In genomic region chr12:896031-896430, GRCh38 we compare ENCODE assay signal across 17 cellular contexts.
"Had no signal": no experiment of that assay in that cellular context is flagged by ENCODE, and none has a peak within 500 bp of the region (broad histone marks: within the 10 kb centered on the region; RNA-seq: fewer than 3 reads in every experiment).

No MANE protein-coding gene starts in this region.

- H3K27me3 ChIP-seq: brain microvascular endothelial cell, colonic mucosa, foreskin keratinocyte, tibial nerve had no signal

- H3K4me3 ChIP-seq: colonic mucosa, lower lobe of right lung, tibial nerve had no signal

- H3K4me1 ChIP-seq: colonic mucosa, lower lobe of right lung, tibial nerve had no signal

- H3K9me3 ChIP-seq: colonic mucosa, lower lobe of right lung, tibial nerve had no signal

- ATAC-seq: lower lobe of right lung, natural killer cell, WTC11 had no signal

- H3K27ac ChIP-seq: brain microvascular endothelial cell, colonic mucosa, foreskin keratinocyte, lower lobe of right lung, tibial nerve had no signal

- DNase-seq: activated CD8-positive, alpha-beta memory T cell treated with anti-CD3 and anti-CD28 coated beads for 24 hours; activated CD8-positive, alpha-beta memory T cell treated with anti-CD3 and anti-CD28 coated beads, Interleukin-2, amount 50 U/mL, for 4 hours; activated effector memory CD4-positive, alpha-beta T cell treated with anti-CD3 and anti-CD28 coated beads, Interleukin-2, amount 50 U/mL, for 16 hours; activated naive CD4-positive, alpha-beta T cell treated with anti-CD3 and anti-CD28 coated beads, Interleukin-2, amount 10 ng/mL, durations not matched to agents 7 days and 5 days; amygdala; central memory CD4-positive, alpha-beta T cell; colonic mucosa; kidney; lower lobe of right lung; natural killer cell; stimulated activated CD4-positive, alpha-beta T cell treated with anti-CD3 and anti-CD28 coated beads, Interleukin-12 subunit alpha, Interleukin-12 subunit beta, amount 100 ng/mL, for 4 hours; substantia nigra; T1000 had no signal
